Comparison of ENCODE assay signal across 18 cellular contexts in the genomic region with DNA sequence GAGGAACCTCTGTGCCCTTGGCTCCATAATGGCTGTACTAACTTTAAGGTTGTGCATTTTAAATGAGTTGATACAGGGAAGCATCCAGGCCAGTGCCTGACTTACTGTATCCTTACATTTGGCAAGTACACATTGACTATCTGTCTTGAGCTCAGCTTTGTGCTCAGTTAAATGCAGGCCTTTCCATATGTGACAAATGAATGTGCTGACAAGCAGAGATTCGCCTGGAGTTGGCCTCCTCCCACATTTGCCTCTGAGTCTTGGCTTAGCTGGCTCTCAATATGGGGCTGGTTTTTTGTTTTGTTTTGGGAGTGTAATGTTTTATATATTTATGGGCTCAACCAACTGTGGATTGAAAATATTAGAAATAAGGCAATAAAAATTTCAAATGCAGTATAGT. TPM values are rescaled to one million over a fixed set of nuclear protein-coding genes. Genes with fewer than 3 reads are reported as not detected.
"Had no signal": no experiment of that assay in that cellular context is flagged by ENCODE, and none has a peak within 500 bp of the region (broad histone marks: within the 10 kb centered on the region; RNA-seq: fewer than 3 reads in every experiment).

No MANE protein-coding gene starts in this region.

- H3K27ac Mint-ChIP-seq: activated naive CD4-positive, alpha-beta T cell treated with anti-CD3 and anti-CD28 coated beads, Interleukin-2, amount 50 U/mL, for 24 hours; memory B cell; T-helper 17 cell had no signal

- H3K9ac ChIP-seq: SK-N-SH had no signal

- H3K9me3 ChIP-seq: SK-N-SH, suprapubic skin, upper lobe of right lung had no signal

- H3K4me3 ChIP-seq: suprapubic skin, upper lobe of right lung had no signal

- H3K27me3 Mint-ChIP-seq: activated naive CD4-positive, alpha-beta T cell treated with anti-CD3 and anti-CD28 coated beads, Interleukin-2, amount 50 U/mL, for 24 hours; brain; memory B cell had no signal

- ATAC-seq: esophagus mucosa, sciatic nerve, T-helper 17 cell, upper lobe of right lung had no signal

- H3K36me3 Mint-ChIP-seq: activated naive CD4-positive, alpha-beta T cell treated with anti-CD3 and anti-CD28 coated beads, Interleukin-2, amount 50 U/mL, for 24 hours; brain; memory B cell had no signal

- H3K27me3 ChIP-seq: suprapubic skin, upper lobe of right lung had no signal

- H3K4me3 Mint-ChIP-seq: activated naive CD4-positive, alpha-beta T cell treated with anti-CD3 and anti-CD28 coated beads, Interleukin-2, amount 50 U/mL, for 24 hours; brain; memory B cell; T-helper 17 cell had no signal

- H3K9me3 Mint-ChIP-seq: activated naive CD4-positive, alpha-beta T cell treated with anti-CD3 and anti-CD28 coated beads, Interleukin-2, amount 50 U/mL, for 24 hours; memory B cell had no signal

- H3K4me2 ChIP-seq: SK-N-SH had no signal

- H3K36me3 ChIP-seq: suprapubic skin, upper lobe of right lung had no signal

- H3K9me2 ChIP-seq: SK-N-SH had no signal

- DNase-seq: activated CD4-positive, alpha-beta T cell treated with anti-CD3 and anti-CD28 coated beads, Interleukin-2, amount 50 U/mL, for 1 hour; activated effector memory CD4-positive, alpha-beta T cell treated with Interleukin-2 at 50 U/mL for 16 hours; activated T-cell treated with anti-CD3 and anti-CD28 coated beads, Interleukin-2, amount 50 U/mL, for 1 hour; amniotic stem cell; dermis blood vessel endothelial cell; foreskin fibroblast; posterior cingulate gyrus; SK-N-SH; stimulated activated CD4-positive, alpha-beta T cell treated with anti-CD3 and anti-CD28 coated beads, Interleukin-12 subunit alpha, Interleukin-12 subunit beta, amount 100 ng/mL, for 4 hours; stimulated activated naive CD4-positive, alpha-beta T cell treated with Interleukin-2 at 50 U/mL for 16 hours; T-helper 17 cell; upper lobe of right lung had no signal

- H3K27ac ChIP-seq: suprapubic skin, upper lobe of right lung had no signal

RNA-seq across cellular contexts. Expression of a gene that starts 29.7 kb away (rescaled TPM):
- total RNA-seq: dermis blood vessel endothelial cell, esophagus mucosa, suprapubic skin had no signal
- polyA plus RNA-seq: SK-N-SH had no signal
